ENCODE assay signal across 8 cellular contexts in genomic region chr14:39102969-39103957, GRCh38. TPM values are rescaled to one million over a fixed set of nuclear protein-coding genes. Genes with fewer than 3 reads are reported as not detected.
DNase-seq lines count a peak whose midpoint lies in the region; ATAC-seq and TF ChIP-seq lines count a peak whose summit lies in the region.

Gene SEC23A (minus strand): TSS chr14:39103235. CDS start chr14:39096118, 7,117 bp downstream.

- H3K4me1 ChIP-seq in liver (ENCODE audit: control insufficient read depth in 4 of 4, insufficient read depth in 4 of 4, low read length in 3 of 4) = peaks cover 4 to 17% (median 11%) of the 10 kb centered on the region in 4 donors

- ATAC-seq in GM19372 (IDR thresholded peaks at IDR 0.05; ENCODE audit: low read depth, unreplicated experiment) = peak; percentile 82
- ATAC-seq in HG03521 (IDR thresholded peaks at IDR 0.05; ENCODE audit: unreplicated experiment) = peak; percentile 93

- peak within 1 kb of the TSS; percentile 83 to 98 (median 96) for H3K4me3 ChIP-seq in liver (ENCODE audit: low read depth in 1 of 3, low read length in 3 of 3)

- under 1% methylated on average over 58 of the region's 58 CpGs for WGBS in liver

- H3K9me3 ChIP-seq in liver (ENCODE audit: control insufficient read depth in 4 of 4, low read length in 3 of 4) = no peaks in the 10 kb centered on the region

- no peaks in the 10 kb centered on the region for H3K27me3 ChIP-seq in liver (ENCODE audit: control insufficient read depth in 4 of 4, insufficient read depth in 4 of 4, low read length in 3 of 4)

- TF ChIP-seq RAD21 in liver (IDR thresholded peaks at IDR 0.05) = no peak

- peak within 1 kb of the TSS; percentile 77 to 97 for H3K9ac ChIP-seq in liver (ENCODE audit: low read depth in 1 of 2, low read length in 2 of 2)

- DNase-seq in NCI-H69 (lab: John Stamatoyannopoulos, UW) (peak; percentile 94), dermis blood vessel endothelial cell (peak; percentile 93)
- DNase-seq in activated CD4-positive, alpha-beta T cell treated with anti-CD3 and anti-CD28 coated beads, Interleukin-2, amount 50 U/mL, for 24 hours (ENCODE audit: low read depth in 1 of 2, low spot score in 1 of 2) = peak; percentile 57 to 79
- DNase-seq in stimulated activated CD4-positive, alpha-beta T cell treated with anti-CD3 and anti-CD28 coated beads, Interleukin-4, amount 100 ng/mL, for 24 hours = peak; percentile 83

- peak; percentile 12; the same call in 1 of the 2 replicates for TF ChIP-seq CTCF in C4-2B (conservative IDR thresholded peaks at IDR 0.05)
- TF ChIP-seq CTCF in liver (IDR thresholded peaks at IDR 0.05; ENCODE audit: low read depth, low read length, missing input control) = no peak

- peaks cover 0 to 3% (median 0%) of the 10 kb centered on the region in 4 donors for H3K36me3 ChIP-seq in liver (ENCODE audit: control insufficient read depth in 4 of 4, insufficient read depth in 3 of 4, low read depth in 1 of 4, low read length in 3 of 4)

- H3K27ac ChIP-seq in C4-2B (peak within 1 kb of the TSS; percentile 81), liver (ENCODE audit: low read depth in 1 of 2, low read length in 2 of 2) (peak within 1 kb of the TSS; percentile 89 to 98)

TF ChIP-seq in liver, 16 proteins besides CTCF, POLR2A, EP300 and RAD21:
- TF ChIP-seq TAF1 (conservative IDR thresholded peaks at IDR 0.05) = peak; percentile 27
- no peak for TF ChIP-seq EGR1 (IDR thresholded peaks at IDR 0.05; ENCODE audit: low read depth in 2 of 2)
- peak in 1 of 2 donors; percentile 46 for TF ChIP-seq GABPA (IDR thresholded peaks at IDR 0.05 in 1 of 2, conservative IDR thresholded peaks at IDR 0.05 in 1 of 2)
- TF ChIP-seq HNF4G (IDR thresholded peaks at IDR 0.05) = no peak
- TF ChIP-seq JUND (IDR thresholded peaks at IDR 0.05) = no peak
- TF ChIP-seq FOXA2 (IDR thresholded peaks at IDR 0.05) = no peak
- TF ChIP-seq FOXA1 (IDR thresholded peaks at IDR 0.05) = no peak
- peak; percentile 57 to 58 for TF ChIP-seq HNF4A (conservative IDR thresholded peaks at IDR 0.05)
- TF ChIP-seq YY1 (IDR thresholded peaks at IDR 0.05) = peak; percentile 97
- no peak for TF ChIP-seq NR2F2 (IDR thresholded peaks at IDR 0.05)
- TF ChIP-seq MAX (IDR thresholded peaks at IDR 0.05) = no peak
- TF ChIP-seq SP1 (IDR thresholded peaks at IDR 0.05) = peak; percentile 52
- TF ChIP-seq, protein P1, sequence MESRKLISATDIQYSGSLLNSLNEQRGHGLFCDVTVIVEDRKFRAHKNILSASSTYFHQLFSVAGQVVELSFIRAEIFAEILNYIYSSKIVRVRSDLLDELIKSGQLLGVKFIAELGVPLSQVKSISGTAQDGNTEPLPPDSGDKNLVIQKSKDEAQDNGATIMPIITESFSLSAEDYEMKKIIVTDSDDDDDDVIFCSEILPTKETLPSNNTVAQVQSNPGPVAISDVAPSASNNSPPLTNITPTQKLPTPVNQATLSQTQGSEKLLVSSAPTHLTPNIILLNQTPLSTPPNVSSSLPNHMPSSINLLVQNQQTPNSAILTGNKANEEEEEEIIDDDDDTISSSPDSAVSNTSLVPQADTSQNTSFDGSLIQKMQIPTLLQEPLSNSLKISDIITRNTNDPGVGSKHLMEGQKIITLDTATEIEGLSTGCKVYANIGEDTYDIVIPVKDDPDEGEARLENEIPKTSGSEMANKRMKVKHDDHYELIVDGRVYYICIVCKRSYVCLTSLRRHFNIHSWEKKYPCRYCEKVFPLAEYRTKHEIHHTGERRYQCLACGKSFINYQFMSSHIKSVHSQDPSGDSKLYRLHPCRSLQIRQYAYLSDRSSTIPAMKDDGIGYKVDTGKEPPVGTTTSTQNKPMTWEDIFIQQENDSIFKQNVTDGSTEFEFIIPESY (IDR thresholded peaks at IDR 0.05) = peak; percentile 45
- TF ChIP-seq, protein P2, sequence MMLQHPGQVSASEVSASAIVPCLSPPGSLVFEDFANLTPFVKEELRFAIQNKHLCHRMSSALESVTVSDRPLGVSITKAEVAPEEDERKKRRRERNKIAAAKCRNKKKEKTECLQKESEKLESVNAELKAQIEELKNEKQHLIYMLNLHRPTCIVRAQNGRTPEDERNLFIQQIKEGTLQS (IDR thresholded peaks at IDR 0.05) = no peak
- TF ChIP-seq RXRA (IDR thresholded peaks at IDR 0.05) = peak; percentile 48 to 54
- TF ChIP-seq, protein P3, sequence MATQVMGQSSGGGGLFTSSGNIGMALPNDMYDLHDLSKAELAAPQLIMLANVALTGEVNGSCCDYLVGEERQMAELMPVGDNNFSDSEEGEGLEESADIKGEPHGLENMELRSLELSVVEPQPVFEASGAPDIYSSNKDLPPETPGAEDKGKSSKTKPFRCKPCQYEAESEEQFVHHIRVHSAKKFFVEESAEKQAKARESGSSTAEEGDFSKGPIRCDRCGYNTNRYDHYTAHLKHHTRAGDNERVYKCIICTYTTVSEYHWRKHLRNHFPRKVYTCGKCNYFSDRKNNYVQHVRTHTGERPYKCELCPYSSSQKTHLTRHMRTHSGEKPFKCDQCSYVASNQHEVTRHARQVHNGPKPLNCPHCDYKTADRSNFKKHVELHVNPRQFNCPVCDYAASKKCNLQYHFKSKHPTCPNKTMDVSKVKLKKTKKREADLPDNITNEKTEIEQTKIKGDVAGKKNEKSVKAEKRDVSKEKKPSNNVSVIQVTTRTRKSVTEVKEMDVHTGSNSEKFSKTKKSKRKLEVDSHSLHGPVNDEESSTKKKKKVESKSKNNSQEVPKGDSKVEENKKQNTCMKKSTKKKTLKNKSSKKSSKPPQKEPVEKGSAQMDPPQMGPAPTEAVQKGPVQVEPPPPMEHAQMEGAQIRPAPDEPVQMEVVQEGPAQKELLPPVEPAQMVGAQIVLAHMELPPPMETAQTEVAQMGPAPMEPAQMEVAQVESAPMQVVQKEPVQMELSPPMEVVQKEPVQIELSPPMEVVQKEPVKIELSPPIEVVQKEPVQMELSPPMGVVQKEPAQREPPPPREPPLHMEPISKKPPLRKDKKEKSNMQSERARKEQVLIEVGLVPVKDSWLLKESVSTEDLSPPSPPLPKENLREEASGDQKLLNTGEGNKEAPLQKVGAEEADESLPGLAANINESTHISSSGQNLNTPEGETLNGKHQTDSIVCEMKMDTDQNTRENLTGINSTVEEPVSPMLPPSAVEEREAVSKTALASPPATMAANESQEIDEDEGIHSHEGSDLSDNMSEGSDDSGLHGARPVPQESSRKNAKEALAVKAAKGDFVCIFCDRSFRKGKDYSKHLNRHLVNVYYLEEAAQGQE (IDR thresholded peaks at IDR 0.05) = peak; percentile 66

RNA-seq across cellular contexts. Expression of gene SEC23A, which starts in this region (rescaled TPM):
- 366 and 370 TPM in 2 replicates for total RNA-seq in dermis blood vessel endothelial cell
- 100 to 1,000 TPM in 1 of 2 donors, 10 to 100 TPM in 1; 51.9 to 169 TPM for total RNA-seq in liver
- polyA plus RNA-seq in liver = 10 to 100 TPM; 36.5 to 52.3 TPM

Comparison
In these comparisons a context has a peak if more than half of its experiments do, and no peak if none do; other contexts are left out.
1. Peak in every context shown above with its lines: DNase-seq, ATAC-seq, H3K4me3 ChIP-seq and H3K27ac ChIP-seq.